ENCODE assay signal across 12 cellular contexts in the genomic region with DNA sequence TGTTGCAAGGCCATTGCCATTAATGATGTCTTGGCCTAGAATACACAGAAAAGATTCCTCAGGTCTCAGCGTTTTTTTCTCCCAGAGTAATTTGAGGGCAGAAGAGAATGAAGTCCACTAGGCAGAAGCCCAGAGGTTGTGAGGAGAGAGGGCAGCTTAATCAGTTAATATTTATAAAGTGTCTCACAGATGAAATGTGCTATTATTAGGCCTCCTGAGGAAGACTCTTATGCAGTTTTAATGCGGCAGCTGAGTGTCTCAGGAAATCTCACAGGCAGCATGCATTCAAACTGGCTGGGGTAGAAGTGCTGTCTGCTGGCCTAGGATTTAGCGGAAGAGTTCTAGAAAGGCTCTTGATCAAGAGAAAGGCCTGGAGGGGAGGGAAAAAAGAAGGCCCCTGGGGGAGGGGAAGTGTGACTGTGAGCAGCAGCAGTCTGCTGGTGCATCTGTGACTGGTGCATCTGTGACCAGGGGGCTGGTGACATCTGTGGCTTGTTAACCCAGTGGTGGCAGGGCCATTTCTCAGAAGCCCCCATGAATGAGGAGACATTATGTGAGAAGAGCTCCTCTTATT.
"Had no signal": no experiment of that assay in that cellular context is flagged by ENCODE, and none has a peak within 500 bp of the region (broad histone marks: within the 10 kb centered on the region; RNA-seq: fewer than 3 reads in every experiment).

No MANE protein-coding gene starts in this region.

- H3K27ac ChIP-seq: ascending aorta, colonic mucosa, pancreas, thyroid gland, vagina had no signal

- H3K4me2 ChIP-seq: smooth muscle cell had no signal

- H3K9me3 ChIP-seq: ascending aorta, colonic mucosa, pancreas, thyroid gland, vagina had no signal

- H3K4me1 ChIP-seq: ascending aorta, colonic mucosa, pancreas, thyroid gland, vagina had no signal

- H3K4me3 ChIP-seq: ascending aorta, colonic mucosa, pancreas, smooth muscle cell, thyroid gland, vagina had no signal

- H3K27me3 ChIP-seq: ascending aorta, colonic mucosa, pancreas, thyroid gland, vagina had no signal

- ATAC-seq: activated CD8-positive, alpha-beta T cell treated with anti-CD3 and anti-CD28 coated beads, Interleukin-2, amount 10 ng/mL, durations not matched to agents 7 days and 5 days; pancreas; stimulated activated effector memory CD8-positive, alpha-beta T cell treated with anti-CD3 and anti-CD28 coated beads, Interleukin-12 subunit alpha, Interleukin-12 subunit beta, amount 100 ng/mL, for 72 hours had no signal

- DNase-seq: activated CD8-positive, alpha-beta memory T cell treated with anti-CD3 and anti-CD28 coated beads, Interleukin-2, amount 50 U/mL, for 48 hours; activated CD8-positive, alpha-beta T cell treated with anti-CD3 and anti-CD28 coated beads, Interleukin-2, amount 10 ng/mL, durations not matched to agents 7 days and 5 days; activated naive CD4-positive, alpha-beta T cell; colonic mucosa; foreskin melanocyte; nephron progenitor cell; pancreas; thyroid gland had no signal

- H3K36me3 ChIP-seq: ascending aorta, colonic mucosa, pancreas, thyroid gland, vagina had no signal
